In genomic region chr7:155296006-155296787, GRCh38 we compare ENCODE assay signal across 8 cellular contexts. TPM values are rescaled to one million over a fixed set of nuclear protein-coding genes. Genes with fewer than 3 reads are reported as not detected.
DNase-seq lines count a peak whose midpoint lies in the region; ATAC-seq, FAIRE-seq and TF ChIP-seq lines count a peak whose summit lies in the region.

No MANE protein-coding gene starts in this region.

- peaks cover 21% of the 10 kb centered on the region for H3K36me3 ChIP-seq in HUES64 (ENCODE audit: insufficient read depth, low read length)
- H3K36me3 ChIP-seq in bronchial epithelial cell (ENCODE audit: control insufficient read depth, insufficient read depth, low read length) = peaks cover 3% of the 10 kb centered on the region
- no peaks in the 10 kb centered on the region for H3K36me3 ChIP-seq in mucosa of stomach (ENCODE audit: control insufficient read depth, insufficient read depth, low read length)
- no peaks in the 10 kb centered on the region for H3K36me3 ChIP-seq in HAP-1 (replicated peaks)

- no peak for TF ChIP-seq CTCF in AG10803 (conservative IDR thresholded peaks at IDR 0.05; ENCODE audit: low read length)
- TF ChIP-seq CTCF in bronchial epithelial cell (IDR thresholded peaks at IDR 0.05; ENCODE audit: insufficient read depth, low read length, severe bottlenecking) = no peak

- no peaks in the 10 kb centered on the region for H3K9me3 ChIP-seq in HUES64 (ENCODE audit: insufficient read depth, low read depth, low read length)
- H3K9me3 ChIP-seq in mucosa of stomach (ENCODE audit: control insufficient read depth, low read length) = no peaks in the 10 kb centered on the region
- H3K9me3 ChIP-seq in HAP-1 = peaks cover 2% of the 10 kb centered on the region; the same call in 1 of the 2 replicates

- 85% methylated on average over 18 of the region's 18 CpGs for WGBS in HUES64

- in situ Hi-C loops in HAP-1 (cut with MboI; ENCODE audit: low sequenced_read_pairs) = no loop called here

- no peak overlapping the region for H3K27ac ChIP-seq in HUES64 (ENCODE audit: low read depth, low read length)

- peaks cover 23% of the 10 kb centered on the region for H3K4me1 ChIP-seq in HUES64 (ENCODE audit: insufficient read depth, low read length)
- H3K4me1 ChIP-seq in mucosa of stomach (ENCODE audit: control insufficient read depth, insufficient read depth, low read length) = peaks cover 22% of the 10 kb centered on the region
- H3K4me1 ChIP-seq in HAP-1 = peaks cover 4% of the 10 kb centered on the region

- H3K27me3 ChIP-seq in HUES64 (ENCODE audit: insufficient read depth, low read length) (no peaks in the 10 kb centered on the region), bronchial epithelial cell (ENCODE audit: control insufficient read depth, insufficient read depth, low read length) (no peaks in the 10 kb centered on the region), mucosa of stomach (ENCODE audit: control insufficient read depth, insufficient read depth, low read length) (no peaks in the 10 kb centered on the region), HAP-1 (ENCODE audit: low read depth) (no peaks in the 10 kb centered on the region)

- H3K4me3 ChIP-seq in AG10803 (ENCODE audit: low read length) (peak overlapping the region; percentile 69), HUES64 (ENCODE audit: low read length) (peak overlapping the region; percentile 68), bronchial epithelial cell (ENCODE audit: low read depth, low read length) (peak overlapping the region; percentile 48), mucosa of stomach (ENCODE audit: low read length) (peak overlapping the region; percentile 60), HAP-1 (no peak overlapping the region; the same call in 1 of the 2 replicates)

- no peak for DNase-seq in AG10803 (ENCODE audit: low read depth)
- DNase-seq in bronchial epithelial cell (ENCODE audit: low read depth) = no peak
- DNase-seq in anterior cingulate cortex (lab: John Stamatoyannopoulos, UW) = no peak
- no peak for DNase-seq in GF-D8 (lab: John Stamatoyannopoulos, UW)
- no peak for DNase-seq in HAP-1 (ENCODE audit: low spot score in 2 of 2)

- FAIRE-seq in bronchial epithelial cell (lab: Jason Lieb, UNC) = no peak

- H3K9ac ChIP-seq in HUES64 (ENCODE audit: low read depth, low read length) (peak overlapping the region; percentile 81; the same call in 1 of the 2 replicates), mucosa of stomach (ENCODE audit: low read length) (peak overlapping the region; percentile 71)

- ATAC-seq in GM21367 (IDR thresholded peaks at IDR 0.05; ENCODE audit: unreplicated experiment) = no peak

RNA-seq across cellular contexts. Expression of gene INSIG1, which starts 1.5 kb away (rescaled TPM):
- 60.7 TPM for polyA plus RNA-seq in HUES64 (2013, experiment 1 of 2)
- polyA plus RNA-seq in HUES64 (2013, experiment 2 of 2) = 68.7 TPM
- total RNA-seq in bronchial epithelial cell = 14.2 and 36.6 TPM in 2 replicates
